In genomic region chr9:73156593-73157187, GRCh38 we compare ENCODE assay signal across 11 cellular contexts. TPM values are rescaled to one million over a fixed set of nuclear protein-coding genes. Genes with fewer than 3 reads are reported as not detected.
DNase-seq lines count a peak whose midpoint lies in the region; ATAC-seq and TF ChIP-seq lines count a peak whose summit lies in the region.
"Had no signal": no experiment of that assay in that cellular context is flagged by ENCODE, and none has a peak within 500 bp of the region (broad histone marks: within the 10 kb centered on the region; RNA-seq: fewer than 3 reads in every experiment).

No MANE protein-coding gene starts in this region.

- intact Hi-C loops in activated naive CD4-positive, alpha-beta T cell treated with anti-CD3 and anti-CD28 coated beads for 36 hours (cut with micrococcal nuclease), result loop anchor here (1.0 to 10.0 kb wide), 5 partner anchors 42 to 1988 kb away; partner anchors contain the start of genes CARNMT1 and CEMIP2

- H3K27ac ChIP-seq in fibroblast of lung (ENCODE audit: insufficient read depth, low read length) (no peak overlapping the region), thoracic aorta (no peak overlapping the region)
- H3K27ac ChIP-seq: psoas muscle had no signal

- peak overlapping the region; percentile 32 for H3K4me2 ChIP-seq in fibroblast of lung (ENCODE audit: extremely low read depth, insufficient read depth, low read length)

- H3K27ac Mint-ChIP-seq in activated naive CD4-positive, alpha-beta T cell treated with anti-CD3 and anti-CD28 coated beads for 36 hours, result peak overlapping the region; percentile 60
- peak overlapping the region; percentile 53 for H3K27ac Mint-ChIP-seq in activated CD4-positive, alpha-beta memory T cell treated with anti-CD3 and anti-CD28 coated beads, Interleukin-2, amount 10 ng/mL, durations not matched to agents 7 days and 5 days
- H3K27ac Mint-ChIP-seq: B cell had no signal

- H3K36me3 Mint-ChIP-seq in activated naive CD4-positive, alpha-beta T cell treated with anti-CD3 and anti-CD28 coated beads for 36 hours (ENCODE audit: low read depth), result peaks cover 7% of the 10 kb centered on the region
- H3K36me3 Mint-ChIP-seq in activated CD4-positive, alpha-beta memory T cell treated with anti-CD3 and anti-CD28 coated beads, Interleukin-2, amount 10 ng/mL, durations not matched to agents 7 days and 5 days (ENCODE audit: low read depth), result peaks cover 55% of the 10 kb centered on the region

- H3K27me3 ChIP-seq in fibroblast of lung (ENCODE audit: control insufficient read depth, insufficient read depth, low read length), result no peaks in the 10 kb centered on the region
- no peaks in the 10 kb centered on the region for H3K27me3 ChIP-seq in thoracic aorta (replicated peaks; ENCODE audit: insufficient read depth)

- no peak for DNase-seq in activated naive CD4-positive, alpha-beta T cell treated with anti-CD3 and anti-CD28 coated beads for 36 hours
- no peak for DNase-seq in activated naive CD4-positive, alpha-beta T cell treated with anti-CD3 and anti-CD28 coated beads, Interleukin-2, amount 50 U/mL, for 16 hours
- no peak for DNase-seq in activated CD4-positive, alpha-beta memory T cell treated with anti-CD3 and anti-CD28 coated beads, Interleukin-2, amount 10 ng/mL, durations not matched to agents 7 days and 5 days
- DNase-seq in fibroblast of lung (ENCODE audit: low read depth in 2 of 2), result no peak
- DNase-seq in thoracic aorta (ENCODE audit: low spot score), result no peak
- no peak for DNase-seq in SW 1271 (lab: John Stamatoyannopoulos, UW)
- DNase-seq in NCI-H82 (lab: John Stamatoyannopoulos, UW), result no peak
- DNase-seq: activated effector memory CD4-positive, alpha-beta T cell treated with anti-CD3 and anti-CD28 coated beads, Interleukin-2, amount 50 U/mL, for 16 hours; psoas muscle had no signal

- H3K27me3 Mint-ChIP-seq in activated naive CD4-positive, alpha-beta T cell treated with anti-CD3 and anti-CD28 coated beads for 36 hours (ENCODE audit: low read depth), result no peaks in the 10 kb centered on the region
- no peaks in the 10 kb centered on the region for H3K27me3 Mint-ChIP-seq in activated CD4-positive, alpha-beta memory T cell treated with anti-CD3 and anti-CD28 coated beads, Interleukin-2, amount 10 ng/mL, durations not matched to agents 7 days and 5 days

- H3K9me3 ChIP-seq in fibroblast of lung (ENCODE audit: control insufficient read depth, insufficient read depth, low read depth, low read length) (no peaks in the 10 kb centered on the region), thoracic aorta (no peaks in the 10 kb centered on the region)
- H3K9me3 ChIP-seq: psoas muscle had no signal

- peaks cover 7% of the 10 kb centered on the region for H4K20me1 ChIP-seq in fibroblast of lung (ENCODE audit: control insufficient read depth, extremely low read depth, insufficient read depth, low read length)

- H3K79me2 ChIP-seq in fibroblast of lung (ENCODE audit: control insufficient read depth, insufficient read depth, low read length), result peaks cover 77% of the 10 kb centered on the region

- peaks cover 16% of the 10 kb centered on the region for H3K36me3 ChIP-seq in fibroblast of lung (ENCODE audit: control insufficient read depth, insufficient read depth, low read length)
- H3K36me3 ChIP-seq in thoracic aorta, result peaks cover 24% of the 10 kb centered on the region

- H3K9ac ChIP-seq in fibroblast of lung (ENCODE audit: insufficient read depth, low read length), result no peak overlapping the region

- ATAC-seq in thoracic aorta (ENCODE audit: insufficient number of reproducible peaks, low FRiP score, low read depth) (no peak), GM21367 (IDR thresholded peaks at IDR 0.05; ENCODE audit: unreplicated experiment) (no peak)
- ATAC-seq: psoas muscle had no signal

- peaks cover 64% of the 10 kb centered on the region for H3K4me1 Mint-ChIP-seq in activated naive CD4-positive, alpha-beta T cell treated with anti-CD3 and anti-CD28 coated beads for 36 hours (ENCODE audit: low read depth)
- peaks cover 63% of the 10 kb centered on the region for H3K4me1 Mint-ChIP-seq in activated CD4-positive, alpha-beta memory T cell treated with anti-CD3 and anti-CD28 coated beads, Interleukin-2, amount 10 ng/mL, durations not matched to agents 7 days and 5 days
- H3K4me1 Mint-ChIP-seq: B cell had no signal

- CTCF ChIA-PET in activated naive CD4-positive, alpha-beta T cell treated with anti-CD3 and anti-CD28 coated beads for 36 hours (lab: Charles Lee), result interaction anchor here (1.7 to 2.2 kb wide), 3 partner anchors 42 to 49 kb away, joined by 5 to 9 read pairs (median 6); no protein-coding TSS in a partner anchor
- CTCF ChIA-PET in activated CD4-positive, alpha-beta memory T cell treated with anti-CD3 and anti-CD28 coated beads, Interleukin-2, amount 10 ng/mL, durations not matched to agents 7 days and 5 days (lab: Charles Lee), result interaction anchor here (2.1 kb wide), 1 partner anchor 49 kb away, joined by 10 read pairs; no protein-coding TSS in a partner anchor

- H3K9me3 Mint-ChIP-seq in activated naive CD4-positive, alpha-beta T cell treated with anti-CD3 and anti-CD28 coated beads for 36 hours, result no peaks in the 10 kb centered on the region
- no peaks in the 10 kb centered on the region for H3K9me3 Mint-ChIP-seq in activated CD4-positive, alpha-beta memory T cell treated with anti-CD3 and anti-CD28 coated beads, Interleukin-2, amount 10 ng/mL, durations not matched to agents 7 days and 5 days

- no peak overlapping the region for H2AFZ ChIP-seq in fibroblast of lung (ENCODE audit: low read length)

- H3K4me3 ChIP-seq in fibroblast of lung (replicated peaks in 1 of 4; ENCODE audit: control extremely low read depth in 1 of 4, insufficient read depth in 1 of 4, low read depth in 3 of 4, low read length in 4 of 4) (peak overlapping the region in 3 of 4 experiments; percentile 20 to 41 (median 23)), thoracic aorta (peak overlapping the region; percentile 12)
- H3K4me3 ChIP-seq: psoas muscle had no signal

- H3K4me3 Mint-ChIP-seq in activated naive CD4-positive, alpha-beta T cell treated with anti-CD3 and anti-CD28 coated beads for 36 hours, result no peak overlapping the region
- peak overlapping the region; percentile 23 for H3K4me3 Mint-ChIP-seq in activated CD4-positive, alpha-beta memory T cell treated with anti-CD3 and anti-CD28 coated beads, Interleukin-2, amount 10 ng/mL, durations not matched to agents 7 days and 5 days
- H3K4me3 Mint-ChIP-seq: B cell had no signal

- H3K4me1 ChIP-seq in fibroblast of lung (ENCODE audit: control insufficient read depth, extremely low read depth, insufficient read depth, low read length) (peaks cover 3% of the 10 kb centered on the region), thoracic aorta (ENCODE audit: control insufficient read depth in 1 of 2, low read depth in 2 of 2) (peaks cover 35 to 39% of the 10 kb centered on the region in 2 donors)
- H3K4me1 ChIP-seq: psoas muscle had no signal

- POLR2A ChIA-PET in activated CD4-positive, alpha-beta memory T cell treated with anti-CD3 and anti-CD28 coated beads, Interleukin-2, amount 10 ng/mL, durations not matched to agents 7 days and 5 days (lab: Charles Lee), result interaction anchor here (1.0 to 2.1 kb wide), 3 partner anchors 16 to 27 kb away, joined by 4 to 7 read pairs (median 5); no protein-coding TSS in a partner anchor

- TF ChIP-seq CTCF in fibroblast of lung (conservative IDR thresholded peaks at IDR 0.05 in 1 of 2, IDR thresholded peaks at IDR 0.05 in 1 of 2; ENCODE audit: low read depth in 1 of 2, low read length in 2 of 2), result no peak
- no peak for TF ChIP-seq CTCF in thoracic aorta (IDR thresholded peaks at IDR 0.05)

RNA-seq across cellular contexts. Expression of gene ANXA1, which starts 5.0 kb away (rescaled TPM):
- total RNA-seq in activated naive CD4-positive, alpha-beta T cell treated with anti-CD3 and anti-CD28 coated beads for 36 hours, result 10 to 100 TPM; 17.9 to 19.9 TPM
- total RNA-seq in activated CD4-positive, alpha-beta memory T cell treated with anti-CD3 and anti-CD28 coated beads, Interleukin-2, amount 10 ng/mL, durations not matched to agents 7 days and 5 days, result 100 to 1,000 TPM; 204 TPM
- total RNA-seq in fibroblast of lung (578 and 966 TPM in 2 replicates), thoracic aorta (100 to 1,000 TPM; 485 to 668 TPM)
- 817 and 860 TPM in 2 replicates for polyA plus RNA-seq in fibroblast of lung
- 500 and 603 TPM in 2 replicates for polyA plus RNA-seq in fibroblast of lung (2012)
- polyA minus RNA-seq in fibroblast of lung (ENCODE audit: low replicate concordance), result 42.9 and 82.4 TPM in 2 replicates

Comparison
In these comparisons a context has a peak if more than half of its experiments do, and no peak if none do; other contexts are left out.
1. RNA of gene ANXA1, which starts 5.0 kb away (total RNA-seq): 578 to 966 TPM in fibroblast of lung, 485 to 668 TPM in thoracic aorta and 204 TPM in activated CD4-positive, alpha-beta memory T cell treated with anti-CD3 and anti-CD28 coated beads, Interleukin-2, amount 10 ng/mL, durations not matched to agents 7 days and 5 days; 17.9 to 19.9 TPM in activated naive CD4-positive, alpha-beta T cell treated with anti-CD3 and anti-CD28 coated beads for 36 hours; every median in the first group is over 4 times any median in the second.